1 cellular context compared by ENCODE assay signal in genomic region chr7:106986450-106986977, GRCh38.
A peak's percentile ranks its signal among the peaks of the same experiment; 100 is the strongest.
TF ChIP-seq lines count a peak whose summit lies in the region.

No MANE protein-coding gene starts in this region.

TF ChIP-seq in K562, 482 proteins besides CTCF, POLR2A, EP300 and RAD21 (continued from another document and continues in another):
- no peak for TF ChIP-seq THRA (IDR thresholded peaks at IDR 0.05)
- TF ChIP-seq ZNF239 (CRISPR knock-in tag; IDR thresholded peaks at IDR 0.05): peak; percentile 50; the same call in 1 of the 2 replicates
- peak; percentile 96 for TF ChIP-seq PREB (CRISPR knock-in tag; IDR thresholded peaks at IDR 0.05)
- TF ChIP-seq MED1 (CRISPR knock-in tag; IDR thresholded peaks at IDR 0.05; ENCODE audit: borderline replicate concordance): no peak
- no peak for TF ChIP-seq ZBTB7A (IDR thresholded peaks at IDR 0.05; ENCODE audit: borderline replicate concordance, control insufficient read depth, low read depth, low read length)
- no peak for TF ChIP-seq RREB1 (CRISPR knock-in tag; IDR thresholded peaks at IDR 0.05)
- TF ChIP-seq TEAD1 (CRISPR knock-in tag; IDR thresholded peaks at IDR 0.05): peak; percentile 60 to 90
- no peak for TF ChIP-seq ZFP1 (CRISPR knock-in tag; IDR thresholded peaks at IDR 0.05)
- TF ChIP-seq PYGO2 (tag; IDR thresholded peaks at IDR 0.05): 0 out of 2 replicates have a peak, but pooled peaks have one; percentile 19
- no peak for TF ChIP-seq TAF7 (tag; IDR thresholded peaks at IDR 0.05)
- no peak for TF ChIP-seq PTTG1 (tag; IDR thresholded peaks at IDR 0.05; ENCODE audit: low read depth)
- no peak for TF ChIP-seq CTCFL (IDR thresholded peaks at IDR 0.05; ENCODE audit: borderline replicate concordance, insufficient read depth, low read depth, low read length, poor library complexity, severe bottlenecking)
- no peak for TF ChIP-seq ZNF253 (CRISPR knock-in tag; conservative IDR thresholded peaks at IDR 0.05)
- TF ChIP-seq ZNF695 (CRISPR knock-in tag; IDR thresholded peaks at IDR 0.05): peak; percentile 61; the same call in 1 of the 2 replicates
- 0 out of 2 replicates have a peak, but pooled peaks have one; percentile 29 for TF ChIP-seq BRD4 (IDR thresholded peaks at IDR 0.05)
- 0 out of 2 replicates have a peak, but pooled peaks have one; percentile 56 for TF ChIP-seq CBFB (CRISPR knock-in tag; IDR thresholded peaks at IDR 0.05)
- TF ChIP-seq RNF2 (IDR thresholded peaks at IDR 0.05): 0 out of 2 replicates have a peak, but pooled peaks have one; percentile 23
- TF ChIP-seq IRF9 (tag; IDR thresholded peaks at IDR 0.05): 0 out of 2 replicates have a peak, but pooled peaks have one; percentile 24
- no peak for TF ChIP-seq ZNF431 (CRISPR knock-in tag; IDR thresholded peaks at IDR 0.05)
- TF ChIP-seq CEBPZ (IDR thresholded peaks at IDR 0.05; ENCODE audit: borderline replicate concordance, low read depth, low read length): no peak
- TF ChIP-seq TAL1 (IDR thresholded peaks at IDR 0.05): peak; percentile 83
- peak; percentile 64; the same call in 1 of the 2 replicates for TF ChIP-seq KLF16 (IDR thresholded peaks at IDR 0.05)
- no peak for TF ChIP-seq U2AF2 (optimal IDR thresholded peaks at IDR 0.05; ENCODE audit: low read depth, low read length)
- TF ChIP-seq CGGBP1 (CRISPR knock-in tag; IDR thresholded peaks at IDR 0.05): no peak
- TF ChIP-seq ZNF324 (CRISPR knock-in tag; IDR thresholded peaks at IDR 0.05): no peak; the same call in 1 of the 2 replicates
- TF ChIP-seq CBFA2T3 (IDR thresholded peaks at IDR 0.05): peak; percentile 91
- peak; percentile 67 for TF ChIP-seq BRD9 (IDR thresholded peaks at IDR 0.05; ENCODE audit: low read depth, partially characterized antibody)
- 0 out of 2 replicates have a peak, but pooled peaks have one; percentile 4 for TF ChIP-seq HSF4 (CRISPR knock-in tag; IDR thresholded peaks at IDR 0.05; ENCODE audit: borderline replicate concordance)
- peak; percentile 59 to 96 (median 77) for TF ChIP-seq YY1 (IDR thresholded peaks at IDR 0.05; ENCODE audit: borderline replicate concordance in 1 of 3, control insufficient read depth in 1 of 3, extremely low read depth in 1 of 3, insufficient read depth in 3 of 3, insufficient read length in 1 of 3, insufficient replicate concordance in 2 of 3, low read depth in 1 of 3, low read length in 2 of 3)
- peak; percentile 83 for TF ChIP-seq MEF2A (IDR thresholded peaks at IDR 0.05; ENCODE audit: control insufficient read depth, low read depth, low read length)
- TF ChIP-seq SMARCA4 (IDR thresholded peaks at IDR 0.05): peak; percentile 89
- TF ChIP-seq NFIC (IDR thresholded peaks at IDR 0.05): peak; percentile 65
- TF ChIP-seq ZNF124 (CRISPR knock-in tag; IDR thresholded peaks at IDR 0.05): no peak
- no peak for TF ChIP-seq MXI1 (IDR thresholded peaks at IDR 0.05; ENCODE audit: low read depth, low read length)
- TF ChIP-seq SIX5 (IDR thresholded peaks at IDR 0.05; ENCODE audit: borderline replicate concordance in 1 of 2, insufficient read depth in 1 of 2, low read depth in 1 of 2, low read length in 2 of 2): no peak
- peak; percentile 70 for TF ChIP-seq ZBTB2 (IDR thresholded peaks at IDR 0.05)
- TF ChIP-seq L3MBTL2 (IDR thresholded peaks at IDR 0.05): 0 out of 2 replicates have a peak, but pooled peaks have one; percentile 35
- TF ChIP-seq IFI16 (CRISPR knock-in tag; IDR thresholded peaks at IDR 0.05): peak; percentile 66; the same call in 1 of the 2 replicates
- peak in 1 of 2 experiments; percentile 10; a peak in 1 of 4 replicates for TF ChIP-seq FOXK2 (conservative IDR thresholded peaks at IDR 0.05 in 1 of 2, IDR thresholded peaks at IDR 0.05 in 1 of 2; ENCODE audit: low read depth in 2 of 2)
- peak; percentile 33 for TF ChIP-seq RBBP5 (IDR thresholded peaks at IDR 0.05; ENCODE audit: borderline replicate concordance, insufficient read depth, low read length, poor library complexity, severe bottlenecking)
- TF ChIP-seq NCOR1 (IDR thresholded peaks at IDR 0.05): peak; percentile 85
- TF ChIP-seq ZBTB49 (CRISPR knock-in tag; IDR thresholded peaks at IDR 0.05; ENCODE audit: borderline replicate concordance): no peak
- no peak for TF ChIP-seq ZNF174 (CRISPR knock-in tag; IDR thresholded peaks at IDR 0.05)
- TF ChIP-seq HDAC6 (IDR thresholded peaks at IDR 0.05; ENCODE audit: low read depth, low read length): no peak
- TF ChIP-seq ZNF311 (CRISPR knock-in tag; IDR thresholded peaks at IDR 0.05): no peak
- TF ChIP-seq NEUROD1 (IDR thresholded peaks at IDR 0.05; ENCODE audit: borderline replicate concordance, low read depth, low read length, partially characterized antibody): peak; percentile 73
